2 cellular contexts compared by ENCODE assay signal in the genomic region with DNA sequence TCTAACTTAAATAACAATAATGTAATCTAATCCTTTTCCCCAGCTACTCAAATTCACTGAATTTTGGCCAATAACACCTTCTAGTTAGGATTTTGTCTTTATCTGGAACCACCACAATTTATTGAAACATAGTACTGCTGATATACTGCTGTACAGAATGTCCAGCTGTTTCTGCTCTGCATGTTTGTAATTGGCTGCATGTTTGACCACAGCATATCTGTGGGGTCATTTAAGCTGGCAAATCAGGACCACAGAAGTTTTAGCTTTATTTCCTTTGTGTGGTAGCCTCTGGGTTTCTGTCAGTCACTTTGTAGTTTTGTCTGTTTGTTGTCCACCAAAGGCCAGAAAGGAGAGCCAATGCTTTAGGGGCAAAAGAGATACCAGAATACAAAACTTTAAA.
TF ChIP-seq lines count a peak whose summit lies in the region.

No MANE protein-coding gene starts in this region.

TF ChIP-seq in SK-N-SH, 30 proteins besides CTCF, POLR2A, EP300 and RAD21:
- TF ChIP-seq REST (IDR thresholded peaks at IDR 0.05; ENCODE audit: low read depth, low read length), result no peak
- 0 out of 2 replicates have a peak, but pooled peaks have one; percentile 8 for TF ChIP-seq TCF12 (IDR thresholded peaks at IDR 0.05)
- TF ChIP-seq SIN3A (IDR thresholded peaks at IDR 0.05; ENCODE audit: borderline replicate concordance, low read depth, low read length), result no peak
- TF ChIP-seq, protein P1, sequence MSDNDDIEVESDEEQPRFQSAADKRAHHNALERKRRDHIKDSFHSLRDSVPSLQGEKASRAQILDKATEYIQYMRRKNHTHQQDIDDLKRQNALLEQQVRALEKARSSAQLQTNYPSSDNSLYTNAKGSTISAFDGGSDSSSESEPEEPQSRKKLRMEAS (IDR thresholded peaks at IDR 0.05; ENCODE audit: low read depth), result no peak
TF ChIP-seq in SK-N-SH: peak in this region for 1.

TF ChIP-seq in SK-N-SH treated with all-trans-retinoic acid at 6 μM for 48 hours, 23 proteins besides CTCF, POLR2A, EP300 and RAD21 (continued from another document):
- TF ChIP-seq, protein P2, sequence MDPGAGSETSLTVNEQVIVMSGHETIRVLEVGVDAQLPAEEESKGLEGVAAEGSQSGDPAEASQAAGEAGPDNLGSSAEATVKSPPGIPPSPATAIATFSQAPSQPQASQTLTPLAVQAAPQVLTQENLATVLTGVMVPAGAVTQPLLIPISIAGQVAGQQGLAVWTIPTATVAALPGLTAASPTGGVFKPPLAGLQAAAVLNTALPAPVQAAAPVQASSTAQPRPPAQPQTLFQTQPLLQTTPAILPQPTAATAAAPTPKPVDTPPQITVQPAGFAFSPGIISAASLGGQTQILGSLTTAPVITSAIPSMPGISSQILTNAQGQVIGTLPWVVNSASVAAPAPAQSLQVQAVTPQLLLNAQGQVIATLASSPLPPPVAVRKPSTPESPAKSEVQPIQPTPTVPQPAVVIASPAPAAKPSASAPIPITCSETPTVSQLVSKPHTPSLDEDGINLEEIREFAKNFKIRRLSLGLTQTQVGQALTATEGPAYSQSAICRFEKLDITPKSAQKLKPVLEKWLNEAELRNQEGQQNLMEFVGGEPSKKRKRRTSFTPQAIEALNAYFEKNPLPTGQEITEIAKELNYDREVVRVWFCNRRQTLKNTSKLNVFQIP (CRISPR knock-in tag; IDR thresholded peaks at IDR 0.05; ENCODE audit: borderline replicate concordance, low read depth), result no peak
- no peak for TF ChIP-seq TOX (CRISPR knock-in tag; IDR thresholded peaks at IDR 0.05; ENCODE audit: borderline replicate concordance)
- no peak for TF ChIP-seq PPARA (CRISPR knock-in tag; IDR thresholded peaks at IDR 0.05; ENCODE audit: borderline replicate concordance)
- TF ChIP-seq ZC3H10 (CRISPR knock-in tag; IDR thresholded peaks at IDR 0.05), result no peak
- no peak for TF ChIP-seq CSDC2 (CRISPR knock-in tag; IDR thresholded peaks at IDR 0.05)
- no peak for TF ChIP-seq RARB (CRISPR knock-in tag; IDR thresholded peaks at IDR 0.05)
- TF ChIP-seq SNAI2 (CRISPR knock-in tag; IDR thresholded peaks at IDR 0.05), result no peak
- TF ChIP-seq ZFP30 (CRISPR knock-in tag; IDR thresholded peaks at IDR 0.05), result no peak
- TF ChIP-seq PATZ1 (CRISPR knock-in tag; IDR thresholded peaks at IDR 0.05; ENCODE audit: borderline replicate concordance), result no peak
- no peak for TF ChIP-seq OSR1 (CRISPR knock-in tag; IDR thresholded peaks at IDR 0.05)
- no peak for TF ChIP-seq ESRRG (CRISPR knock-in tag; IDR thresholded peaks at IDR 0.05)
- no peak for TF ChIP-seq ISL1 (CRISPR knock-in tag; IDR thresholded peaks at IDR 0.05)
- no peak for TF ChIP-seq ZNF70 (CRISPR knock-in tag; IDR thresholded peaks at IDR 0.05)
- TF ChIP-seq ZNF8 (CRISPR knock-in tag; IDR thresholded peaks at IDR 0.05), result no peak
- TF ChIP-seq BACH2 (CRISPR knock-in tag; IDR thresholded peaks at IDR 0.05; ENCODE audit: borderline replicate concordance), result no peak
- no peak for TF ChIP-seq ARNTL (CRISPR knock-in tag; IDR thresholded peaks at IDR 0.05; ENCODE audit: borderline replicate concordance, low read depth)
- TF ChIP-seq, protein P3, sequence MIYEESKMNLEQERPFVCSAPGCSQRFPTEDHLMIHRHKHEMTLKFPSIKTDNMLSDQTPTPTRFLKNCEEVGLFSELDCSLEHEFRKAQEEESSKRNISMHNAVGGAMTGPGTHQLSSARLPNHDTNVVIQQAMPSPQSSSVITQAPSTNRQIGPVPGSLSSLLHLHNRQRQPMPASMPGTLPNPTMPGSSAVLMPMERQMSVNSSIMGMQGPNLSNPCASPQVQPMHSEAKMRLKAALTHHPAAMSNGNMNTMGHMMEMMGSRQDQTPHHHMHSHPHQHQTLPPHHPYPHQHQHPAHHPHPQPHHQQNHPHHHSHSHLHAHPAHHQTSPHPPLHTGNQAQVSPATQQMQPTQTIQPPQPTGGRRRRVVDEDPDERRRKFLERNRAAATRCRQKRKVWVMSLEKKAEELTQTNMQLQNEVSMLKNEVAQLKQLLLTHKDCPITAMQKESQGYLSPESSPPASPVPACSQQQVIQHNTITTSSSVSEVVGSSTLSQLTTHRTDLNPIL (CRISPR knock-in tag; IDR thresholded peaks at IDR 0.05; ENCODE audit: low read depth), result no peak
- no peak for TF ChIP-seq TCF4 (CRISPR knock-in tag; IDR thresholded peaks at IDR 0.05; ENCODE audit: borderline replicate concordance)
